Comparison of ENCODE assay signal across 9 cellular contexts in the genomic region with DNA sequence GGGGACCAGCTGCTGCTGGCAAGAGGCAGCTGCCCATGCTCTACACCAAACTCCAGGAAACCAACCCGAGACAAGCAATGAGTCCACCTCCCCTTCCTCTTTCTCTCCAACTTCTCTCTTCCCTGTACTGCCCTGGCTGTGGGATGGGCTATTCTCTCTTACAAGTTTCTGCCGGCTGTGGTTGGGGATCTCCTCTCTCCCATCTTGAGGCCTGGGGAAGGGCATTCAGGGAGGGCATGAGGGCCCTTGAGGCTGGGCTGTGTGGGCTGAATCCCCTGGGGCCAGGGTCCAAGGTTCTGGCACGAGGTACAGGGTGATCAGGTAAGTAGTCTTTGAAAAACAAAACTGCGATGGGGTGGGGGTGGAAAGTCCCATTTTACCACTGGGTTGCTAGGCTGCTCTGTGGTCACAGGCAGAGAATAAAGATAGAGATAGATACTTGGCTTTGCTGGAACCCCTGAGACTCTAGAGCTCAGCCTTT.
DNase-seq lines count a peak whose midpoint lies in the region; ATAC-seq and TF ChIP-seq lines count a peak whose summit lies in the region.
"Had no signal": no experiment of that assay in that cellular context is flagged by ENCODE, and none has a peak within 500 bp of the region (broad histone marks: within the 10 kb centered on the region; RNA-seq: fewer than 3 reads in every experiment).

No MANE protein-coding gene starts in this region.

- CTCF ChIA-PET in GM10248 (lab: Yijun Ruan, JAX): interaction anchor here (0.8 to 6.5 kb wide), 7 partner anchors 8 to 70 kb away, joined by 3 to 49 read pairs (median 11); no protein-coding TSS in a partner anchor

- DNase-seq in GM10248 (ENCODE audit: extremely low spot score): peak; percentile 84
- DNase-seq in UCSD-AML1 (lab: John Stamatoyannopoulos, UW; ENCODE audit: unreplicated experiment): peak; percentile 47
- DNase-seq in RKO (ENCODE audit: low spot score): no peak
- no peak for DNase-seq in kidney tubule cell (ENCODE audit: low spot score)
- no peak for DNase-seq in glomerular visceral epithelial cell (ENCODE audit: extremely low spot score)
- no peak for DNase-seq in NCI-H2196 treated with DMSO at 0.1 percent for 48 hours (lab: John Stamatoyannopoulos, UW; ENCODE audit: unreplicated experiment)
- DNase-seq: DMS53 had no signal

- TF ChIP-seq CTCF in GM10248 (IDR thresholded peaks at IDR 0.05; ENCODE audit: control extremely low read depth, extremely low read depth, low read depth, missing control alignments): no peak

- peak; percentile 73 for ATAC-seq in GM19463 (IDR thresholded peaks at IDR 0.05; ENCODE audit: unreplicated experiment)
- peak; percentile 55 for ATAC-seq in HG03108 (IDR thresholded peaks at IDR 0.05; ENCODE audit: unreplicated experiment)

- POLR2A ChIA-PET in GM10248 (lab: Yijun Ruan, JAX): no interaction called here

Comparison
In these comparisons a context has a peak if more than half of its experiments do, and no peak if none do; other contexts are left out.
1. DNase-seq: peak in GM10248 (single experiment) and UCSD-AML1 (single experiment); none in RKO (single experiment), kidney tubule cell (single experiment), glomerular visceral epithelial cell (single experiment) and NCI-H2196 treated with DMSO at 0.1 percent for 48 hours (single experiment).